1 cellular context compared by ENCODE assay signal in the genomic region with DNA sequence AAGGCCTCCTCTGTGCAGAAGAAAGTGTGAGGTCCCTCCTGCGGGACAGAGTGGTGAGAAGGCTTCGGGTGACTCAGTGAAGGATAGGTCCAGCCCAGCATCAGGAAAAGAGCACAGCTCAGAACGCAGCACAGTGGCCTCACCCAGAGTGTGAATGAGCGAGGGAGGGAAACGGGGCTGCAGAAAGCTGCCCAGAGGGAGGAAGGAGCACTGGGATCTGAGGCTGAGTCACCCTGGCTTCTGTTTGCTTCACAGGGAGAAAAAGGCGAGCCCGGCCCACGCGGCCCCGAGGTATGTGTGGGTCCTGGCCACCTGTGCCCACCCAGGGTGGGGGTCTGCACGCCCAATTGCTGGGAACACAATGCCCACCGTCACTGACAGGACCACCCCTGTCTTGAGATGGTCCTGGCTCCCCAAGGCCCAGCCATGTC.
TF ChIP-seq lines count a peak whose summit lies in the region.

No MANE protein-coding gene starts in this region.

TF ChIP-seq in HEK293, 187 proteins besides CTCF, POLR2A, EP300 and RAD21 (continued from another document):
- TF ChIP-seq, protein P1, sequence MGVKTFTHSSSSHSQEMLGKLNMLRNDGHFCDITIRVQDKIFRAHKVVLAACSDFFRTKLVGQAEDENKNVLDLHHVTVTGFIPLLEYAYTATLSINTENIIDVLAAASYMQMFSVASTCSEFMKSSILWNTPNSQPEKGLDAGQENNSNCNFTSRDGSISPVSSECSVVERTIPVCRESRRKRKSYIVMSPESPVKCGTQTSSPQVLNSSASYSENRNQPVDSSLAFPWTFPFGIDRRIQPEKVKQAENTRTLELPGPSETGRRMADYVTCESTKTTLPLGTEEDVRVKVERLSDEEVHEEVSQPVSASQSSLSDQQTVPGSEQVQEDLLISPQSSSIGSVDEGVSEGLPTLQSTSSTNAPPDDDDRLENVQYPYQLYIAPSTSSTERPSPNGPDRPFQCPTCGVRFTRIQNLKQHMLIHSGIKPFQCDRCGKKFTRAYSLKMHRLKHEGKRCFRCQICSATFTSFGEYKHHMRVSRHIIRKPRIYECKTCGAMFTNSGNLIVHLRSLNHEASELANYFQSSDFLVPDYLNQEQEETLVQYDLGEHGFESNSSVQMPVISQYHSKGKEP (tag by site-specific recombination; IDR thresholded peaks at IDR 0.05) = no peak
- TF ChIP-seq, protein P2, sequence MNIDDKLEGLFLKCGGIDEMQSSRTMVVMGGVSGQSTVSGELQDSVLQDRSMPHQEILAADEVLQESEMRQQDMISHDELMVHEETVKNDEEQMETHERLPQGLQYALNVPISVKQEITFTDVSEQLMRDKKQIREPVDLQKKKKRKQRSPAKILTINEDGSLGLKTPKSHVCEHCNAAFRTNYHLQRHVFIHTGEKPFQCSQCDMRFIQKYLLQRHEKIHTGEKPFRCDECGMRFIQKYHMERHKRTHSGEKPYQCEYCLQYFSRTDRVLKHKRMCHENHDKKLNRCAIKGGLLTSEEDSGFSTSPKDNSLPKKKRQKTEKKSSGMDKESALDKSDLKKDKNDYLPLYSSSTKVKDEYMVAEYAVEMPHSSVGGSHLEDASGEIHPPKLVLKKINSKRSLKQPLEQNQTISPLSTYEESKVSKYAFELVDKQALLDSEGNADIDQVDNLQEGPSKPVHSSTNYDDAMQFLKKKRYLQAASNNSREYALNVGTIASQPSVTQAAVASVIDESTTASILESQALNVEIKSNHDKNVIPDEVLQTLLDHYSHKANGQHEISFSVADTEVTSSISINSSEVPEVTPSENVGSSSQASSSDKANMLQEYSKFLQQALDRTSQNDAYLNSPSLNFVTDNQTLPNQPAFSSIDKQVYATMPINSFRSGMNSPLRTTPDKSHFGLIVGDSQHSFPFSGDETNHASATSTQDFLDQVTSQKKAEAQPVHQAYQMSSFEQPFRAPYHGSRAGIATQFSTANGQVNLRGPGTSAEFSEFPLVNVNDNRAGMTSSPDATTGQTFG (tag by site-specific recombination; IDR thresholded peaks at IDR 0.05; ENCODE audit: borderline replicate concordance) = no peak
